25 cellular contexts compared by ENCODE assay signal in the genomic region with DNA sequence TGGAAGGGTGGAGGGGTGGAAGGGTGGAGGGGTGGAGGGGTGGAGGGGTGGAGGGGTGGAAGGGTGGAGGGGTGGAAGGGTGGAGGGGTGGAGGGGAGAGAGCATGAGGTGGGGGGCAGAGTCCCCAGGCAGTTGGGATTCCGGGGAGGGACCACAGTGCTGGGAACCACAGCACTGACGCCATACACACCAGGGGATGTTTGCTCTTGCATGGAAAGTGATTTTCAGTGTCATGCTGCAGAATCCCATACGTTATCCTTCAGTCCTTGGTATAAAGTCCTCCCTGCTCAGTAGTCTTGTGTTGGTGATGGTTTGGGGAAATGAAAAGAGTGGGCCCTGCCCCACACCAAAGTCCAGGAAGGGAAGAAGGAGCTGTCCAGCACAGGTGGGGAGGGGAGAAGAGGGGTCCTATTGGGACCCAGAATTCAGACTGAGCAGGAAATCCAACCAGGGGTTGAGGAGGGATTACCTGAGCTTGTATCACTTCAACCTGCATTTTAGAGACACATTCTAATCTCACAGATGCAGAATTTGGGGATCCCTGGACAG. TPM values are rescaled to one million over a fixed set of nuclear protein-coding genes. Genes with fewer than 3 reads are reported as not detected.
DNase-seq lines count a peak whose midpoint lies in the region; ATAC-seq and TF ChIP-seq lines count a peak whose summit lies in the region.
"Had no signal": no experiment of that assay in that cellular context is flagged by ENCODE, and none has a peak within 500 bp of the region (broad histone marks: within the 10 kb centered on the region; RNA-seq: fewer than 3 reads in every experiment).

No MANE protein-coding gene starts in this region.

- POLR2A ChIA-PET in SK-N-SH (lab: Yijun Ruan, JAX) = no interaction called here

- no peaks in the 10 kb centered on the region for H3K36me3 Mint-ChIP-seq in osteocyte (ENCODE audit: unreplicated experiment)
- H3K36me3 Mint-ChIP-seq in activated T-helper 2 cell treated with anti-CD3 and anti-CD28 coated beads, Interferon-gamma antibody, Interleukin-2, Interleukin-4, amounts not matched to agents 10 μg/mL and 5 μg/mL and 100 μg/mL, durations not matched to agents 14 hours and 24 hours and 36 hours (ENCODE audit: low read depth) = no peaks in the 10 kb centered on the region

- intact Hi-C loops in activated T-helper 2 cell treated with anti-CD3 and anti-CD28 coated beads, Interferon-gamma antibody, Interleukin-2, Interleukin-4, amounts not matched to agents 10 μg/mL and 5 μg/mL and 100 μg/mL, durations not matched to agents 14 hours and 24 hours and 36 hours (cut with micrococcal nuclease) = no loop called here

- DNase-seq in SK-N-SH (no peak), osteocyte (ENCODE audit: extremely low spot score, unreplicated experiment) (no peak), COR-L47 (lab: John Stamatoyannopoulos, UW) (no peak), tibial nerve (ENCODE audit: low spot score in 2 of 2) (no peak)
- DNase-seq in activated T-helper 2 cell treated with anti-CD3 and anti-CD28 coated beads, Interferon-gamma antibody, Interleukin-2, Interleukin-4, amounts not matched to agents 10 μg/mL and 5 μg/mL and 100 μg/mL, durations not matched to agents 14 hours and 24 hours and 36 hours (ENCODE audit: low spot score) = no peak
- DNase-seq: C1 segment of cervical spinal cord; Calu3; CD8-positive, alpha-beta memory T cell; H9; HFFc6; Kasumi-1; MV-4-11; NCI-H1105; NCI-H1436 treated with DMSO at 0.1 percent for 48 hours; NCI-H2029 treated with DMSO at 0.1 percent for 48 hours; NCI-H524; OCI-M1; SIG-M5; T-helper 2 cell had no signal

- TF ChIP-seq RAD21 in SK-N-SH (IDR thresholded peaks at IDR 0.05; ENCODE audit: low read length) = no peak
- no peak for TF ChIP-seq RAD21 in Ishikawa (IDR thresholded peaks at IDR 0.05; ENCODE audit: low read depth)

- peaks cover 35% of the 10 kb centered on the region for H3K27me3 Mint-ChIP-seq in osteocyte (ENCODE audit: unreplicated experiment)
- peaks cover 18% of the 10 kb centered on the region for H3K27me3 Mint-ChIP-seq in activated T-helper 2 cell treated with anti-CD3 and anti-CD28 coated beads, Interferon-gamma antibody, Interleukin-2, Interleukin-4, amounts not matched to agents 10 μg/mL and 5 μg/mL and 100 μg/mL, durations not matched to agents 14 hours and 24 hours and 36 hours (ENCODE audit: low read depth)

- TF ChIP-seq EP300 in SK-N-SH (IDR thresholded peaks at IDR 0.05; ENCODE audit: borderline replicate concordance in 1 of 2, low read depth in 1 of 2, low read length in 1 of 2) (no peak), Ishikawa (IDR thresholded peaks at IDR 0.05; ENCODE audit: borderline replicate concordance) (no peak), tibial nerve (IDR thresholded peaks at IDR 0.05) (no peak)

- H3K79me2 ChIP-seq in SK-N-SH (ENCODE audit: insufficient read depth) = no peaks in the 10 kb centered on the region

- H3K4me1 Mint-ChIP-seq in osteocyte (ENCODE audit: unreplicated experiment) = peaks cover 19% of the 10 kb centered on the region
- H3K4me1 Mint-ChIP-seq in activated T-helper 2 cell treated with anti-CD3 and anti-CD28 coated beads, Interferon-gamma antibody, Interleukin-2, Interleukin-4, amounts not matched to agents 10 μg/mL and 5 μg/mL and 100 μg/mL, durations not matched to agents 14 hours and 24 hours and 36 hours (ENCODE audit: low read depth) = no peaks in the 10 kb centered on the region

- no peaks in the 10 kb centered on the region for H3K9me3 Mint-ChIP-seq in osteocyte (ENCODE audit: unreplicated experiment)
- no peaks in the 10 kb centered on the region for H3K9me3 Mint-ChIP-seq in activated T-helper 2 cell treated with anti-CD3 and anti-CD28 coated beads, Interferon-gamma antibody, Interleukin-2, Interleukin-4, amounts not matched to agents 10 μg/mL and 5 μg/mL and 100 μg/mL, durations not matched to agents 14 hours and 24 hours and 36 hours

- H3K27ac ChIP-seq in SK-N-SH (ENCODE audit: low read depth in 2 of 2, low read length in 1 of 2) (no peak overlapping the region), tibial nerve (no peak overlapping the region)
- H3K27ac ChIP-seq: SK-N-MC had no signal

- no peaks in the 10 kb centered on the region for H3K36me3 ChIP-seq in SK-N-SH (replicated peaks in 1 of 2; ENCODE audit: control insufficient read depth in 1 of 2, insufficient read depth in 2 of 2, low read length in 1 of 2)
- no peaks in the 10 kb centered on the region for H3K36me3 ChIP-seq in tibial nerve

- ATAC-seq in SK-N-SH treated with all-trans-retinoic acid at 6 μM for 48 hours = no peak

- no peaks in the 10 kb centered on the region for H3K9me3 ChIP-seq in SK-N-SH
- H3K9me3 ChIP-seq in tibial nerve = peaks cover 0 to under 1% (median 0%) of the 10 kb centered on the region in 4 donors

- H4K20me1 ChIP-seq in SK-N-SH (ENCODE audit: insufficient read depth) = 0 out of 2 replicates have a peak, but pooled peaks cover 6% of the 10 kb centered on the region

- no peak overlapping the region for H3K4me2 ChIP-seq in SK-N-SH

- H3K27ac Mint-ChIP-seq in osteocyte (ENCODE audit: unreplicated experiment) = peak overlapping the region; percentile 19
- H3K27ac Mint-ChIP-seq in activated T-helper 2 cell treated with anti-CD3 and anti-CD28 coated beads, Interferon-gamma antibody, Interleukin-2, Interleukin-4, amounts not matched to agents 10 μg/mL and 5 μg/mL and 100 μg/mL, durations not matched to agents 14 hours and 24 hours and 36 hours = no peak overlapping the region
- H3K27ac Mint-ChIP-seq: H9, HFFc6 had no signal

- no peak overlapping the region for H2AFZ ChIP-seq in SK-N-SH (ENCODE audit: low read depth)

- H3K9me2 ChIP-seq in SK-N-SH = no peaks in the 10 kb centered on the region

- H3K4me3 ChIP-seq in SK-N-SH (ENCODE audit: low read depth in 2 of 2, low read length in 1 of 2) (no peak overlapping the region), tibial nerve (no peak overlapping the region)
- H3K4me3 ChIP-seq: SK-N-MC had no signal

- H3K4me3 Mint-ChIP-seq in osteocyte (ENCODE audit: unreplicated experiment) = no peak overlapping the region
- H3K4me3 Mint-ChIP-seq in activated T-helper 2 cell treated with anti-CD3 and anti-CD28 coated beads, Interferon-gamma antibody, Interleukin-2, Interleukin-4, amounts not matched to agents 10 μg/mL and 5 μg/mL and 100 μg/mL, durations not matched to agents 14 hours and 24 hours and 36 hours (ENCODE audit: low read depth) = no peak overlapping the region
- H3K4me3 Mint-ChIP-seq: CD8-positive, alpha-beta memory T cell; H9; HFFc6 had no signal

- H3F3A ChIP-seq in SK-N-SH (replicated peaks; ENCODE audit: insufficient read depth) = no peaks in the 10 kb centered on the region

- H3K9ac ChIP-seq in SK-N-SH = no peak overlapping the region

- no peak for TF ChIP-seq POLR2A in tibial nerve (IDR thresholded peaks at IDR 0.05)

- H3K4me1 ChIP-seq in SK-N-SH (ENCODE audit: control insufficient read depth in 1 of 2, insufficient read depth in 2 of 2, low read depth in 1 of 2, low read length in 1 of 2) (peaks cover 0 to 5% of the 10 kb centered on the region in 2 experiments; a peak in 1 of 4 replicates), tibial nerve (peaks cover 0 to 15% (median 3%) of the 10 kb centered on the region in 4 donors)

- H3K27me3 ChIP-seq in SK-N-SH (ENCODE audit: insufficient read depth) (peaks cover 40% of the 10 kb centered on the region), tibial nerve (peaks cover 0 to 47% of the 10 kb centered on the region in 2 donors)

- TF ChIP-seq CTCF in SK-N-SH (IDR thresholded peaks at IDR 0.05) (no peak), osteocyte (IDR thresholded peaks at IDR 0.05) (no peak), tibial nerve (IDR thresholded peaks at IDR 0.05) (no peak)

- CTCF ChIA-PET in SK-N-SH (lab: Yijun Ruan, JAX) = interaction anchor here (1.4 to 2.7 kb wide), 4 partner anchors 75 to 244 kb away, joined by 5 to 12 read pairs (median 5); no protein-coding TSS in a partner anchor

- 73% methylated on average over 3 of the region's 3 CpGs for WGBS in SK-N-SH (ENCODE audit: low lambda C conversion rate)
- 20 to 41% methylated on average over 3 of the region's 3 CpGs for WGBS in tibial nerve, 2 donors

TF ChIP-seq in SK-N-SH treated with all-trans-retinoic acid at 6 μM for 48 hours, 23 proteins besides CTCF, POLR2A, EP300 and RAD21 (continues in another document):
- TF ChIP-seq PPARA (CRISPR knock-in tag; IDR thresholded peaks at IDR 0.05; ENCODE audit: borderline replicate concordance) = no peak

RNA-seq across cellular contexts. Expression of gene FIBCD1, which starts 5.5 kb away (rescaled TPM):
- 0.86 and 1.3 TPM in 2 replicates for polyA plus RNA-seq in SK-N-SH (2012; rRNA removed)
- 0.13 and 0.33 TPM in 2 replicates for polyA plus RNA-seq in SK-N-SH (2012; cell fraction: cytosol; rRNA removed)
- polyA plus RNA-seq in SK-N-SH (2012; cell fraction: nucleus; rRNA removed) = 1.2 and 1.3 TPM in 2 replicates
- 11.8 TPM for polyA plus RNA-seq in PFSK-1 (2012; ENCODE audit: insufficient read length, low read depth)
- total RNA-seq in osteocyte = 17.5 and 18.2 TPM in 2 replicates
- total RNA-seq in activated T-helper 2 cell treated with anti-CD3 and anti-CD28 coated beads, Interferon-gamma antibody, Interleukin-2, Interleukin-4, amounts not matched to agents 10 μg/mL and 5 μg/mL and 100 μg/mL, durations not matched to agents 14 hours and 24 hours and 36 hours = not detected in 2 replicates
- total RNA-seq in tibial nerve = not detected
- total RNA-seq: CD8-positive, alpha-beta memory T cell had no signal
- polyA plus RNA-seq: CD8-positive, alpha-beta memory T cell had no signal

RNA-seq across cellular contexts. Expression of gene QRFP, which starts 48.0 kb away (rescaled TPM):
- not detected in 2 replicates for polyA plus RNA-seq in SK-N-SH (2012; rRNA removed)
- not detected in 2 replicates for polyA plus RNA-seq in SK-N-SH (2012; cell fraction: cytosol; rRNA removed)
- polyA plus RNA-seq in SK-N-SH (2012; cell fraction: nucleus; rRNA removed) = not detected in 2 replicates
- 0.74 TPM for polyA plus RNA-seq in PFSK-1 (2012; ENCODE audit: insufficient read length, low read depth)
- not detected in 2 replicates for total RNA-seq in osteocyte
- total RNA-seq in activated T-helper 2 cell treated with anti-CD3 and anti-CD28 coated beads, Interferon-gamma antibody, Interleukin-2, Interleukin-4, amounts not matched to agents 10 μg/mL and 5 μg/mL and 100 μg/mL, durations not matched to agents 14 hours and 24 hours and 36 hours = not detected in 2 replicates
- total RNA-seq in tibial nerve = not detected
- total RNA-seq: A673; Calu3; CD8-positive, alpha-beta memory T cell; H9; HFFc6; M059J had no signal
- polyA plus RNA-seq: CD8-positive, alpha-beta memory T cell had no signal

Comparison
In these comparisons a context has a peak if more than half of its experiments do, and no peak if none do; other contexts are left out.
1. RNA of gene FIBCD1, which starts 5.5 kb away (total RNA-seq): 17.5 to 18.2 TPM in osteocyte; not detected in activated T-helper 2 cell treated with anti-CD3 and anti-CD28 coated beads, Interferon-gamma antibody, Interleukin-2, Interleukin-4, amounts not matched to agents 10 μg/mL and 5 μg/mL and 100 μg/mL, durations not matched to agents 14 hours and 24 hours and 36 hours and not detected in tibial nerve; every median in the first group is over 10 times any median in the second.